In genomic region chr17:73643846-73644144, GRCh38 we compare ENCODE assay signal across 9 cellular contexts. TPM values are rescaled to one million over a fixed set of nuclear protein-coding genes. Genes with fewer than 3 reads are reported as not detected.
DNase-seq lines count a peak whose midpoint lies in the region; ATAC-seq and TF ChIP-seq lines count a peak whose summit lies in the region.
"Had no signal": no experiment of that assay in that cellular context is flagged by ENCODE, and none has a peak within 500 bp of the region (broad histone marks: within the 10 kb centered on the region; RNA-seq: fewer than 3 reads in every experiment).

No MANE protein-coding gene starts in this region.

- no peak overlapping the region for H3K27ac Mint-ChIP-seq in effector memory CD8-positive, alpha-beta T cell
- H3K27ac Mint-ChIP-seq in neural crest cell (ENCODE audit: unreplicated experiment) = peak overlapping the region; percentile 47

- no peak overlapping the region for H3K9ac ChIP-seq in HUES48 (ENCODE audit: low read depth, low read length)

- H3K4me3 ChIP-seq in A673 (ENCODE audit: low read depth, low read length, poor library complexity, severe bottlenecking) (peak overlapping the region; percentile 46), HUES48 (ENCODE audit: low read depth, low read length) (peak overlapping the region; percentile 79)

- TF ChIP-seq CTCF in A673 (conservative IDR thresholded peaks at IDR 0.05; ENCODE audit: low read depth, low read length) = no peak
- TF ChIP-seq CTCF in neural crest cell (conservative IDR thresholded peaks at IDR 0.05) = no peak
- TF ChIP-seq CTCF in omental fat pad (IDR thresholded peaks at IDR 0.05) = no peak

- POLR2A ChIA-PET in A673 (lab: Charles Lee; ENCODE audit: low non-redundant PET) = no interaction called here

- ATAC-seq in effector memory CD8-positive, alpha-beta T cell (replicated peaks) = no peak
- ATAC-seq in GM21576 (IDR thresholded peaks at IDR 0.05; ENCODE audit: unreplicated experiment) = no peak
- no peak for ATAC-seq in HG03457 (IDR thresholded peaks at IDR 0.05; ENCODE audit: unreplicated experiment)
- no peak for ATAC-seq in omental fat pad (ENCODE audit: low FRiP score)

- no peaks in the 10 kb centered on the region for H3K36me3 ChIP-seq in A673 (ENCODE audit: insufficient read depth, low read length, poor library complexity, severe bottlenecking)
- no peaks in the 10 kb centered on the region for H3K36me3 ChIP-seq in HUES48 (ENCODE audit: control insufficient read depth, insufficient read depth, low read length)

- peaks cover 54 to 74% of the 10 kb centered on the region in 2 donors for H3K27me3 Mint-ChIP-seq in effector memory CD8-positive, alpha-beta T cell
- H3K27me3 Mint-ChIP-seq in neural crest cell (ENCODE audit: low read depth) = peaks cover 7% of the 10 kb centered on the region

- no peak for DNase-seq in A673 (ENCODE audit: low spot score)
- DNase-seq in effector memory CD8-positive, alpha-beta T cell = no peak
- DNase-seq in neural crest cell (ENCODE audit: low read depth, low spot score) = peak; percentile 48
- DNase-seq in posterior cingulate gyrus = no peak
- no peak for DNase-seq in omental fat pad (ENCODE audit: low spot score)
- DNase-seq: SIG-M5 had no signal

- H3K36me3 Mint-ChIP-seq in effector memory CD8-positive, alpha-beta T cell (ENCODE audit: insufficient read depth) = no peaks in the 10 kb centered on the region
- H3K36me3 Mint-ChIP-seq in neural crest cell (ENCODE audit: low read depth) = no peaks in the 10 kb centered on the region

- peaks cover 71% of the 10 kb centered on the region for H3K27me3 ChIP-seq in A673 (replicated peaks; ENCODE audit: insufficient read depth, low read depth, low read length, poor library complexity)
- peaks cover 76% of the 10 kb centered on the region for H3K27me3 ChIP-seq in HUES48 (ENCODE audit: control insufficient read depth, insufficient read depth, low read length)

- H3K4me1 Mint-ChIP-seq in effector memory CD8-positive, alpha-beta T cell (ENCODE audit: low read depth in 2 of 2) = peaks cover 7 to 8% of the 10 kb centered on the region in 2 donors
- peaks cover 48% of the 10 kb centered on the region for H3K4me1 Mint-ChIP-seq in neural crest cell

- no TSS peak for BruUV-seq in A673 (replicated peaks; lab: Mats Ljungman, UMichigan)

- H3K27ac ChIP-seq in A673 (ENCODE audit: low read depth, low read length, poor library complexity, severe bottlenecking) (no peak overlapping the region), HUES48 (ENCODE audit: low read depth, low read length) (no peak overlapping the region)

- CTCF ChIA-PET in A673 (lab: Charles Lee) = interaction anchor here (0.6 kb wide), 1 partner anchor 1102 kb away, joined by 5 read pairs; no protein-coding TSS in a partner anchor

- no peaks in the 10 kb centered on the region for H3K9me3 ChIP-seq in A673 (ENCODE audit: low read depth, low read length, poor library complexity, severe bottlenecking)
- no peaks in the 10 kb centered on the region for H3K9me3 ChIP-seq in HUES48 (ENCODE audit: control insufficient read depth, insufficient read depth, low read length)

- no peaks in the 10 kb centered on the region for H3K9me3 Mint-ChIP-seq in effector memory CD8-positive, alpha-beta T cell
- no peaks in the 10 kb centered on the region for H3K9me3 Mint-ChIP-seq in neural crest cell

- H3K4me1 ChIP-seq in A673 (ENCODE audit: insufficient read depth, low read length, poor library complexity, severe bottlenecking) (peaks cover 32% of the 10 kb centered on the region), HUES48 (ENCODE audit: control insufficient read depth, insufficient read depth, low read length) (peaks cover 21% of the 10 kb centered on the region; the same call in 1 of the 2 replicates)

- intact Hi-C loops in A673 (cut with micrococcal nuclease; ENCODE audit: unreplicated experiment) = loop anchor here (5.0 kb wide), 1 partner anchor 216 kb away; no protein-coding TSS in a partner anchor
- intact Hi-C loops in posterior cingulate gyrus (cut with DNase I) = loop anchor here (5.0 to 10.0 kb wide), 4 partner anchors 129 to 531 kb away; no protein-coding TSS in a partner anchor

- peak overlapping the region; percentile 65 to 69 for H3K4me3 Mint-ChIP-seq in effector memory CD8-positive, alpha-beta T cell
- H3K4me3 Mint-ChIP-seq in neural crest cell = peak overlapping the region; percentile 97

RNA-seq across cellular contexts. Expression of gene SDK2, which starts 0.5 kb away (rescaled TPM):
- total RNA-seq in A673 (2021) = 0.63 and 0.67 TPM in 2 replicates
- 31.2 and 31.5 TPM in 2 replicates for total RNA-seq in neural crest cell
- 1 to 10 TPM in 1 of 4 donors, under 1 TPM in 3; 0.46 to 1.4 (median 0.64) TPM for total RNA-seq in omental fat pad

Comparison
In these comparisons a context has a peak if more than half of its experiments do, and no peak if none do; other contexts are left out.
1. RNA of gene SDK2, which starts 0.5 kb away (total RNA-seq): 31.2 to 31.5 TPM in neural crest cell; 0.46 to 1.4 TPM in omental fat pad and 0.63 to 0.67 TPM in A673; every median in the first group is over 10 times any median in the second.